In the genomic region with DNA sequence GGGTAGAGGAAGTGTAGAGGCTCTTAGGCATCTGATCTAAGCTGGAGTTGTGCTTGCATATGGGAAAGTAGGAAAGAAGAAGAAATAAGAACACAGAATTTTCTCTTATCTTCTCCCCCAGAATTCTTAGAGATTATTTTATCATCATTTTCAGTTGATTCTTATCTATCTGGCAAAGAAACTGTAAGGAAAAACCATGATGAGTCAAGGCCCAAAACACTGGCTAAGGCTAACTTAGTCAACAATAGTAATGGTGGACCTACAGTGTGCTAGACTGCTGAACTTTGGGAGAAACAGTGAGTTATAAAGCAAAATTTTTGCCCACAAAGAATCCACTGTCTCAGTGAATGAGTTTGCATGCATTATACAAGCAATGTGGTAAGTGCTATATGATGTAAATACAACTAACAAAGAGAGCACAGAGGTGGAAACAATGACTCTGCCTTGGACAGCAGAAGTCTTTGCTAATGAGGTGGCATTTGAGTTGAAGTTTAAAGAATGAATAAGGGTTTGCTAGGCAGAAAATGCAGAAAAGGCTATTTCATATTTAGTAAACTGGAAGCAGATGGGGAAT, we compare ENCODE assay signal across 2 cellular contexts.
TF ChIP-seq lines count a peak whose summit lies in the region.

No MANE protein-coding gene starts in this region.

TF ChIP-seq in SK-N-SH, 30 proteins besides CTCF, POLR2A, EP300 and RAD21 (continued from another document and continues in another):
- TF ChIP-seq, protein P1, sequence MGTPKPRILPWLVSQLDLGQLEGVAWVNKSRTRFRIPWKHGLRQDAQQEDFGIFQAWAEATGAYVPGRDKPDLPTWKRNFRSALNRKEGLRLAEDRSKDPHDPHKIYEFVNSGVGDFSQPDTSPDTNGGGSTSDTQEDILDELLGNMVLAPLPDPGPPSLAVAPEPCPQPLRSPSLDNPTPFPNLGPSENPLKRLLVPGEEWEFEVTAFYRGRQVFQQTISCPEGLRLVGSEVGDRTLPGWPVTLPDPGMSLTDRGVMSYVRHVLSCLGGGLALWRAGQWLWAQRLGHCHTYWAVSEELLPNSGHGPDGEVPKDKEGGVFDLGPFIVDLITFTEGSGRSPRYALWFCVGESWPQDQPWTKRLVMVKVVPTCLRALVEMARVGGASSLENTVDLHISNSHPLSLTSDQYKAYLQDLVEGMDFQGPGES (IDR thresholded peaks at IDR 0.05; ENCODE audit: low read depth, low read length), result no peak
- TF ChIP-seq TEAD4 (IDR thresholded peaks at IDR 0.05; ENCODE audit: borderline replicate concordance, insufficient read depth), result 0 out of 2 replicates have a peak, but pooled peaks have one; percentile 9
- no peak for TF ChIP-seq USF1 (IDR thresholded peaks at IDR 0.05; ENCODE audit: borderline replicate concordance, low read depth)
- TF ChIP-seq CHD2 (IDR thresholded peaks at IDR 0.05; ENCODE audit: low read length, partially characterized antibody), result no peak
- TF ChIP-seq SMC3 (IDR thresholded peaks at IDR 0.05; ENCODE audit: low read depth, low read length), result no peak
- TF ChIP-seq, protein P2, sequence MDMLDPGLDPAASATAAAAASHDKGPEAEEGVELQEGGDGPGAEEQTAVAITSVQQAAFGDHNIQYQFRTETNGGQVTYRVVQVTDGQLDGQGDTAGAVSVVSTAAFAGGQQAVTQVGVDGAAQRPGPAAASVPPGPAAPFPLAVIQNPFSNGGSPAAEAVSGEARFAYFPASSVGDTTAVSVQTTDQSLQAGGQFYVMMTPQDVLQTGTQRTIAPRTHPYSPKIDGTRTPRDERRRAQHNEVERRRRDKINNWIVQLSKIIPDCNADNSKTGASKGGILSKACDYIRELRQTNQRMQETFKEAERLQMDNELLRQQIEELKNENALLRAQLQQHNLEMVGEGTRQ (IDR thresholded peaks at IDR 0.05; ENCODE audit: borderline replicate concordance, low read depth, low read length), result no peak
- no peak for TF ChIP-seq MXI1 (IDR thresholded peaks at IDR 0.05; ENCODE audit: low read depth, low read length)
- no peak for TF ChIP-seq RXRA (IDR thresholded peaks at IDR 0.05; ENCODE audit: borderline replicate concordance, low read depth)
- TF ChIP-seq ZBTB33 (IDR thresholded peaks at IDR 0.05; ENCODE audit: borderline replicate concordance, low read depth), result no peak
- TF ChIP-seq FOXM1 (IDR thresholded peaks at IDR 0.05; ENCODE audit: low read depth), result no peak
- no peak for TF ChIP-seq ELF1 (IDR thresholded peaks at IDR 0.05)
- TF ChIP-seq GABPA (IDR thresholded peaks at IDR 0.05; ENCODE audit: low read depth), result no peak
- peak; percentile 43; the same call in 1 of the 2 replicates for TF ChIP-seq TCF12 (IDR thresholded peaks at IDR 0.05)
- no peak for TF ChIP-seq NRF1 (IDR thresholded peaks at IDR 0.05; ENCODE audit: low read depth, low read length)
- TF ChIP-seq, protein P3, sequence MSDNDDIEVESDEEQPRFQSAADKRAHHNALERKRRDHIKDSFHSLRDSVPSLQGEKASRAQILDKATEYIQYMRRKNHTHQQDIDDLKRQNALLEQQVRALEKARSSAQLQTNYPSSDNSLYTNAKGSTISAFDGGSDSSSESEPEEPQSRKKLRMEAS (IDR thresholded peaks at IDR 0.05; ENCODE audit: low read depth), result no peak
- TF ChIP-seq PBX3 (IDR thresholded peaks at IDR 0.05), result no peak
- TF ChIP-seq EZH2phosphoT487 (IDR thresholded peaks at IDR 0.05; ENCODE audit: borderline replicate concordance, low read depth), result no peak
- TF ChIP-seq MEF2A (IDR thresholded peaks at IDR 0.05; ENCODE audit: borderline replicate concordance, low read depth), result no peak

TF ChIP-seq in SK-N-SH treated with all-trans-retinoic acid at 6 μM for 48 hours, 23 proteins besides CTCF, POLR2A, EP300 and RAD21 (continued from another document):
- TF ChIP-seq TSHZ2 (CRISPR knock-in tag; IDR thresholded peaks at IDR 0.05) (no peak), CSRNP3 (CRISPR knock-in tag; IDR thresholded peaks at IDR 0.05) (no peak), GLIS3 (CRISPR knock-in tag; IDR thresholded peaks at IDR 0.05) (no peak), RARB (CRISPR knock-in tag; IDR thresholded peaks at IDR 0.05) (no peak), CREB5 (CRISPR knock-in tag; IDR thresholded peaks at IDR 0.05; ENCODE audit: low read depth) (no peak), TCF4 (CRISPR knock-in tag; IDR thresholded peaks at IDR 0.05; ENCODE audit: borderline replicate concordance) (no peak)
- TF ChIP-seq, protein P4, sequence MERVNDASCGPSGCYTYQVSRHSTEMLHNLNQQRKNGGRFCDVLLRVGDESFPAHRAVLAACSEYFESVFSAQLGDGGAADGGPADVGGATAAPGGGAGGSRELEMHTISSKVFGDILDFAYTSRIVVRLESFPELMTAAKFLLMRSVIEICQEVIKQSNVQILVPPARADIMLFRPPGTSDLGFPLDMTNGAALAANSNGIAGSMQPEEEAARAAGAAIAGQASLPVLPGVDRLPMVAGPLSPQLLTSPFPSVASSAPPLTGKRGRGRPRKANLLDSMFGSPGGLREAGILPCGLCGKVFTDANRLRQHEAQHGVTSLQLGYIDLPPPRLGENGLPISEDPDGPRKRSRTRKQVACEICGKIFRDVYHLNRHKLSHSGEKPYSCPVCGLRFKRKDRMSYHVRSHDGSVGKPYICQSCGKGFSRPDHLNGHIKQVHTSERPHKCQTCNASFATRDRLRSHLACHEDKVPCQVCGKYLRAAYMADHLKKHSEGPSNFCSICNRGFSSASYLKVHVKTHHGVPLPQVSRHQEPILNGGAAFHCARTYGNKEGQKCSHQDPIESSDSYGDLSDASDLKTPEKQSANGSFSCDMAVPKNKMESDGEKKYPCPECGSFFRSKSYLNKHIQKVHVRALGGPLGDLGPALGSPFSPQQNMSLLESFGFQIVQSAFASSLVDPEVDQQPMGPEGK (CRISPR knock-in tag; IDR thresholded peaks at IDR 0.05; ENCODE audit: borderline replicate concordance), result no peak
